In genomic region chr1:9313576-9313975, GRCh38 we compare ENCODE assay signal across 17 cellular contexts. TPM values are rescaled to one million over a fixed set of nuclear protein-coding genes. Genes with fewer than 3 reads are reported as not detected.
A peak's percentile ranks its signal among the peaks of the same experiment; 100 is the strongest.
DNase-seq lines count a peak whose midpoint lies in the region; ATAC-seq and TF ChIP-seq lines count a peak whose summit lies in the region.
"Had no signal": no experiment of that assay in that cellular context is flagged by ENCODE, and none has a peak within 500 bp of the region (broad histone marks: within the 10 kb centered on the region; RNA-seq: fewer than 3 reads in every experiment).

No MANE protein-coding gene starts in this region.

- no peak overlapping the region for H3K27ac ChIP-seq in HEK293 (ENCODE audit: extremely low read depth, low read depth, low read length)
- peak overlapping the region; percentile 65 for H3K27ac ChIP-seq in subcutaneous abdominal adipose tissue (ENCODE audit: low read depth, low read length)
- H3K27ac ChIP-seq in mesenchymal stem cell (ENCODE audit: low read length, poor library complexity, severe bottlenecking): no peak overlapping the region
- H3K27ac ChIP-seq: Peyer's patch had no signal

- CTCF ChIA-PET in HEK293 (lab: Yijun Ruan, JAX): interaction anchor here (0.7 to 0.9 kb wide), 2 partner anchors 9 to 176 kb away, joined by 3 to 4 read pairs; no protein-coding TSS in a partner anchor

- H2BK120ac ChIP-seq in mesenchymal stem cell (ENCODE audit: low read depth, low read length): no peak overlapping the region

- H3K27ac Mint-ChIP-seq in activated T-helper 17 cell treated with anti-CD3 and anti-CD28 coated beads, Interleukin-2, amount 50 U/mL, for 72 hours: peak overlapping the region; percentile 96
- peak overlapping the region in 2 of 3 experiments; percentile 43 to 50 for H3K27ac Mint-ChIP-seq in nephron
- H3K27ac Mint-ChIP-seq: CD8-positive, alpha-beta T cell had no signal

- H3K4me3 ChIP-seq in HEK293 (ENCODE audit: low read depth, low read length) (no peak overlapping the region), subcutaneous abdominal adipose tissue (ENCODE audit: low read depth in 1 of 5, low read length in 5 of 5) (no peak overlapping the region), mesenchymal stem cell (ENCODE audit: insufficient read depth in 1 of 2, low read depth in 1 of 2, low read length in 2 of 2) (no peak overlapping the region)
- H3K4me3 ChIP-seq: Peyer's patch had no signal

- no peak overlapping the region for H2BK15ac ChIP-seq in mesenchymal stem cell (ENCODE audit: low read depth, poor library complexity, severe bottlenecking)

- no peak overlapping the region for H4K91ac ChIP-seq in mesenchymal stem cell (ENCODE audit: low read length)

- no peak overlapping the region for H4K8ac ChIP-seq in mesenchymal stem cell (ENCODE audit: low read length)

- H3K23ac ChIP-seq in mesenchymal stem cell (ENCODE audit: low read length in 2 of 2): no peak overlapping the region

- H3K4me3 Mint-ChIP-seq in activated T-helper 17 cell treated with anti-CD3 and anti-CD28 coated beads, Interleukin-2, amount 50 U/mL, for 72 hours: no peak overlapping the region
- no peak overlapping the region for H3K4me3 Mint-ChIP-seq in nephron
- H3K4me3 Mint-ChIP-seq: CD8-positive, alpha-beta T cell had no signal

- no peak overlapping the region for H2BK12ac ChIP-seq in mesenchymal stem cell (ENCODE audit: low read length in 2 of 2)

- DNase-seq in mesenchymal stem cell (no peak), GM13976 (ENCODE audit: low spot score) (no peak)
- DNase-seq: BE2C; CD8-positive, alpha-beta T cell; GF-D8; IMR-90; NCI-H1417; NCI-H2029; NCI-H510A; NCI-H82; Peyer's patch; SIG-M5 had no signal

- H3K18ac ChIP-seq in mesenchymal stem cell (ENCODE audit: low read depth in 1 of 2, low read length in 2 of 2): no peak overlapping the region

- peaks cover 10% of the 10 kb centered on the region for H3K4me1 Mint-ChIP-seq in activated T-helper 17 cell treated with anti-CD3 and anti-CD28 coated beads, Interleukin-2, amount 50 U/mL, for 72 hours
- peaks cover 45% of the 10 kb centered on the region for H3K4me1 Mint-ChIP-seq in nephron

- peaks cover 0 to 3% of the 10 kb centered on the region in 2 experiments; a peak in 1 of 3 replicates for H3K36me3 ChIP-seq in HEK293 (ENCODE audit: control insufficient read depth in 2 of 2, insufficient read depth in 1 of 2, low read length in 2 of 2)
- peaks cover 0 to 15% (median 7%) of the 10 kb centered on the region in 5 donors for H3K36me3 ChIP-seq in subcutaneous abdominal adipose tissue (ENCODE audit: control insufficient read depth in 5 of 5, insufficient read depth in 5 of 5, low read length in 5 of 5)
- peaks cover 33 to 44% of the 10 kb centered on the region in 2 experiments for H3K36me3 ChIP-seq in mesenchymal stem cell (ENCODE audit: control insufficient read depth in 1 of 2, insufficient read depth in 2 of 2, low read depth in 1 of 2, low read length in 2 of 2)
- H3K36me3 ChIP-seq: BE2C, Peyer's patch had no signal

- peaks cover 4% of the 10 kb centered on the region for H3K79me1 ChIP-seq in mesenchymal stem cell (replicated peaks; ENCODE audit: low read length, poor library complexity, severe bottlenecking)

- ATAC-seq in activated T-helper 17 cell treated with anti-CD3 and anti-CD28 coated beads, Interleukin-2, amount 50 U/mL, for 72 hours (replicated peaks): no peak
- ATAC-seq in HG02870 (IDR thresholded peaks at IDR 0.05; ENCODE audit: unreplicated experiment): no peak
- ATAC-seq: CD8-positive, alpha-beta T cell had no signal

- H3K9me3 ChIP-seq in HEK293 (ENCODE audit: control insufficient read depth, insufficient read depth, low read depth, low read length) (no peaks in the 10 kb centered on the region), subcutaneous abdominal adipose tissue (ENCODE audit: control insufficient read depth in 5 of 5, low read length in 5 of 5) (no peaks in the 10 kb centered on the region), mesenchymal stem cell (ENCODE audit: control insufficient read depth, low read length) (no peaks in the 10 kb centered on the region)
- H3K9me3 ChIP-seq: BE2C, Peyer's patch had no signal

- H3K36me3 Mint-ChIP-seq in activated T-helper 17 cell treated with anti-CD3 and anti-CD28 coated beads, Interleukin-2, amount 50 U/mL, for 72 hours (ENCODE audit: low read depth): peaks cover 7% of the 10 kb centered on the region
- H3K36me3 Mint-ChIP-seq in nephron (ENCODE audit: low read depth): no peaks in the 10 kb centered on the region
- H3K36me3 Mint-ChIP-seq: CD8-positive, alpha-beta T cell had no signal

- H2BK5ac ChIP-seq in mesenchymal stem cell (ENCODE audit: low read depth, low read length, poor library complexity, severe bottlenecking): no peak overlapping the region

- no peak overlapping the region for H3K4ac ChIP-seq in mesenchymal stem cell (ENCODE audit: low read depth in 1 of 2, low read length in 2 of 2)

- no peaks in the 10 kb centered on the region for H3K9me3 Mint-ChIP-seq in activated T-helper 17 cell treated with anti-CD3 and anti-CD28 coated beads, Interleukin-2, amount 50 U/mL, for 72 hours
- H3K9me3 Mint-ChIP-seq in nephron: no peaks in the 10 kb centered on the region
- H3K9me3 Mint-ChIP-seq: CD8-positive, alpha-beta T cell had no signal

- WGBS in mesenchymal stem cell: 98% methylated on average over 11 of the region's 11 CpGs

- H2AFZ ChIP-seq in mesenchymal stem cell (ENCODE audit: low read depth, low read length): no peak overlapping the region

- H3K27me3 ChIP-seq in subcutaneous abdominal adipose tissue (ENCODE audit: control insufficient read depth in 5 of 5, insufficient read depth in 4 of 5, low read length in 5 of 5) (no peaks in the 10 kb centered on the region), mesenchymal stem cell (ENCODE audit: control insufficient read depth in 1 of 2, insufficient read depth in 1 of 2, low read length in 2 of 2) (no peaks in the 10 kb centered on the region)
- H3K27me3 ChIP-seq: BE2C, Peyer's patch had no signal

- no peak for TF ChIP-seq CTCF in HEK293 (tag by site-specific recombination; IDR thresholded peaks at IDR 0.05)
- TF ChIP-seq CTCF in nephron (IDR thresholded peaks at IDR 0.05; ENCODE audit: unreplicated experiment in 3 of 3): no peak
- no peak for TF ChIP-seq CTCF in GM13976 (IDR thresholded peaks at IDR 0.05; ENCODE audit: borderline replicate concordance, control extremely low read depth, extremely low read depth, insufficient read depth, missing control alignments)

- in situ Hi-C loops in GM13976 (cut with MboI; ENCODE audit: low sequenced_read_pairs, unreplicated experiment): no loop called here

- H3K14ac ChIP-seq in mesenchymal stem cell (ENCODE audit: low read length in 2 of 2): no peak overlapping the region

- POLR2A ChIA-PET in HEK293 (lab: Yijun Ruan, JAX): no interaction called here

- H2AK5ac ChIP-seq in mesenchymal stem cell (ENCODE audit: low read length, severe bottlenecking): no peak overlapping the region

- no peaks in the 10 kb centered on the region for H3K27me3 Mint-ChIP-seq in activated T-helper 17 cell treated with anti-CD3 and anti-CD28 coated beads, Interleukin-2, amount 50 U/mL, for 72 hours
- peaks cover 7% of the 10 kb centered on the region for H3K27me3 Mint-ChIP-seq in nephron (ENCODE audit: low read depth)

- H3K4me2 ChIP-seq in mesenchymal stem cell (ENCODE audit: low read length, poor library complexity, severe bottlenecking): no peak overlapping the region

- H3K9ac ChIP-seq in subcutaneous abdominal adipose tissue (ENCODE audit: low read length in 5 of 5) (no peak overlapping the region), mesenchymal stem cell (ENCODE audit: low read length) (no peak overlapping the region)

- H3K4me1 ChIP-seq in HEK293 (ENCODE audit: control insufficient read depth, insufficient read depth, low read length) (peaks cover 9% of the 10 kb centered on the region), subcutaneous abdominal adipose tissue (ENCODE audit: control insufficient read depth in 5 of 5, insufficient read depth in 5 of 5, low read length in 5 of 5) (peaks cover 3 to 55% (median 46%) of the 10 kb centered on the region in 5 donors), mesenchymal stem cell (ENCODE audit: control insufficient read depth, insufficient read depth, low read depth, low read length) (peaks cover 63% of the 10 kb centered on the region)
- H3K4me1 ChIP-seq: BE2C had no signal

TF ChIP-seq in HEK293, 187 proteins besides CTCF, POLR2A, EP300 and RAD21:
- no peak for TF ChIP-seq ZNF398 (tag by site-specific recombination; IDR thresholded peaks at IDR 0.05)
- TF ChIP-seq ZNF214 (tag by site-specific recombination; IDR thresholded peaks at IDR 0.05; ENCODE audit: borderline replicate concordance): no peak
- TF ChIP-seq ZIC2 (tag by site-specific recombination; IDR thresholded peaks at IDR 0.05): peak; percentile 39

RNA-seq across cellular contexts. Expression of gene SPSB1, which starts 20.9 kb away (rescaled TPM):
- 10 to 100 TPM in 1 of 2 donors, 1 to 10 TPM in 1; 8.1 to 14.4 TPM for total RNA-seq in activated T-helper 17 cell treated with anti-CD3 and anti-CD28 coated beads, Interleukin-2, amount 50 U/mL, for 72 hours
- 34.8 TPM for polyA plus RNA-seq in mesenchymal stem cell (2013, experiment 1 of 2)
- 35.0 TPM for polyA plus RNA-seq in mesenchymal stem cell (2013, experiment 2 of 2)
